ENCODE assay signal across 8 cellular contexts in genomic region chr19:21835810-21836444, GRCh38. TPM values are rescaled to one million over a fixed set of nuclear protein-coding genes. Genes with fewer than 3 reads are reported as not detected.
A peak's percentile ranks its signal among the peaks of the same experiment; 100 is the strongest.
DNase-seq lines count a peak whose midpoint lies in the region; ATAC-seq and FAIRE-seq lines count a peak whose summit lies in the region.

ZNF43 (minus strand) TSS chr19:21836182; CDS start chr19:21836038, 144 bp downstream.

- H3K79me2 ChIP-seq in ACC112 (ENCODE audit: control insufficient read depth, insufficient read depth, low read length, unreplicated experiment): peaks cover 20% of the 10 kb centered on the region

- no peaks in the 10 kb centered on the region for H3K27me3 ChIP-seq in ACC112 (ENCODE audit: insufficient read depth, low read length)

- DNase-seq in NCI-H774 (lab: John Stamatoyannopoulos, UW): peak; percentile 93
- peak; percentile 90 for DNase-seq in activated CD8-positive, alpha-beta memory T cell treated with anti-CD3 and anti-CD28 coated beads, Interleukin-2, amount 50 U/mL, for 48 hours
- peak; percentile 97 for DNase-seq in mesenteric fat pad (ENCODE audit: low spot score)
- peak; percentile 79 for DNase-seq in stimulated activated CD8-positive, alpha-beta memory T cell treated with anti-CD3 and anti-CD28 coated beads, Interleukin-15, amount 100 ng/mL, for 1 hour (ENCODE audit: low read depth)

- H3K4me3 ChIP-seq in ACC112 (ENCODE audit: low read depth, low read length): peak within 1 kb of the TSS; percentile 98

- peak within 1 kb of the TSS; percentile 84 for H2AFZ ChIP-seq in ACC112 (ENCODE audit: low read length, unreplicated experiment)

- peak; percentile 97 for FAIRE-seq in endometrium (lab: Jason Lieb, UNC)

- peaks cover 17% of the 10 kb centered on the region for H3K36me3 ChIP-seq in ACC112 (ENCODE audit: insufficient read depth, low read length)

- H3K27ac ChIP-seq in ACC112 (ENCODE audit: low read depth, low read length): peak within 1 kb of the TSS; percentile 76

- ATAC-seq in GM18870 (IDR thresholded peaks at IDR 0.05; ENCODE audit: unreplicated experiment) (peak; percentile 91), HG03159 (IDR thresholded peaks at IDR 0.05; ENCODE audit: unreplicated experiment) (peak; percentile 97)

- H3K4me1 ChIP-seq in ACC112 (ENCODE audit: control insufficient read depth, insufficient read depth, low read length, unreplicated experiment): no peaks in the 10 kb centered on the region

RNA-seq across cellular contexts. Expression of gene ZNF43, which starts in this region (rescaled TPM):
- total RNA-seq in mesenteric fat pad: 8.7 TPM

Comparison
In these comparisons a context has a peak if more than half of its experiments do, and no peak if none do; other contexts are left out.
1. Peak in every context shown above with its lines: DNase-seq, ATAC-seq, H3K4me3 ChIP-seq and H3K27ac ChIP-seq.